2 cellular contexts compared by ENCODE assay signal in the genomic region with DNA sequence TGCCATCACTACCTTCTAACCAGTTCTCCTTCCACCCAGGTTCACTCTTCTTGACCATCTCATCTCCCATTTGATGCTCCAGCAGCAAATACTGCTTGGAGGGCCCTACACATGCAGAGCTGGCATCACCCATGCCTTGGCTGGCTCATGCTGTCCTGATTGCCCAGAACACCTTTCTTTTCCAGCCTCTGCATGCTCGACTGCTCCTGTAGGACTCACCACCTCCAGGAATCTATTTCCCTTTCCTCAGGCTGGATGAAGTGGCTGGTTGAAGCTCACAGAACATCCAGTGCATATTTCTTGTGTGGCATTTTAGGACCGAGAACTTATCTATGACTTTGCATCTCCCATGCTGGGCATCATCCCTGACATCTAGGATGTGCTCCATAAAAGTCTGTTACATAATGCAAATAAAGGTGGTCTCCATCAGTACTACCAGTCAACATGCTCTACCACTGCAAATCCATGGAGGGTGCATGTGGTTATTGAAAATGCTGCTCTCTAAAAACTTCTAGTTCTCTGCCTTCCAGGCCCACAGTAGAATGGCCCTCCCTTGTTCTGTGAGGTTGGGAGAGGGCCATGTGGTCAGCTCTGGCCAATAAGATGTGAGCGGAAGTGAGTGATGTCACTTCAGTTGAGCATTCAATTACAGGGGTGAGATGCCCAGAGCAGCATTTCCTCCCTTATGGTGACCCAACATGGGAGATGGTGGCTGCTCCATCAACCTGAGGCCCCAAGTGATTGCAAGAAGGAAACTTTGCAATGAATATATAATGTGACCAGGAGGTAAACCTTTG.
TF ChIP-seq lines count a peak whose summit lies in the region.

No MANE protein-coding gene starts in this region.

TF ChIP-seq in A549, 52 proteins besides CTCF, POLR2A, EP300 and RAD21 (continued from another document):
- TF ChIP-seq, protein P1, sequence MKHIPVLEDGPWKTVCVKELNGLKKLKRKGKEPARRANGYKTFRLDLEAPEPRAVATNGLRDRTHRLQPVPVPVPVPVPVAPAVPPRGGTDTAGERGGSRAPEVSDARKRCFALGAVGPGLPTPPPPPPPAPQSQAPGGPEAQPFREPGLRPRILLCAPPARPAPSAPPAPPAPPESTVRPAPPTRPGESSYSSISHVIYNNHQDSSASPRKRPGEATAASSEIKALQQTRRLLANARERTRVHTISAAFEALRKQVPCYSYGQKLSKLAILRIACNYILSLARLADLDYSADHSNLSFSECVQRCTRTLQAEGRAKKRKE (CRISPR knock-in tag; IDR thresholded peaks at IDR 0.05; ENCODE audit: low read depth): no peak
- TF ChIP-seq RCOR1 (IDR thresholded peaks at IDR 0.05; ENCODE audit: low read depth, low read length) (no peak), HOXB13 (CRISPR knock-in tag; IDR thresholded peaks at IDR 0.05; ENCODE audit: low read depth) (no peak), RNF2 (IDR thresholded peaks at IDR 0.05; ENCODE audit: borderline replicate concordance, low read depth) (no peak), BHLHE40 (IDR thresholded peaks at IDR 0.05; ENCODE audit: low read depth, low read length) (no peak), ZSCAN20 (CRISPR knock-in tag; IDR thresholded peaks at IDR 0.05) (no peak), NFE2L2 (conservative IDR thresholded peaks at IDR 0.05; ENCODE audit: low read length) (no peak)
- TF ChIP-seq, protein P2, sequence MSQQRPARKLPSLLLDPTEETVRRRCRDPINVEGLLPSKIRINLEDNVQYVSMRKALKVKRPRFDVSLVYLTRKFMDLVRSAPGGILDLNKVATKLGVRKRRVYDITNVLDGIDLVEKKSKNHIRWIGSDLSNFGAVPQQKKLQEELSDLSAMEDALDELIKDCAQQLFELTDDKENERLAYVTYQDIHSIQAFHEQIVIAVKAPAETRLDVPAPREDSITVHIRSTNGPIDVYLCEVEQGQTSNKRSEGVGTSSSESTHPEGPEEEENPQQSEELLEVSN (IDR thresholded peaks at IDR 0.05; ENCODE audit: borderline replicate concordance, low read depth): no peak

TF ChIP-seq in H1, 55 proteins besides CTCF, POLR2A, EP300 and RAD21 (continued from another document):
- no peak for TF ChIP-seq FOSL1 (IDR thresholded peaks at IDR 0.05; ENCODE audit: insufficient read depth, low read depth, low read length)
